In the genomic region with DNA sequence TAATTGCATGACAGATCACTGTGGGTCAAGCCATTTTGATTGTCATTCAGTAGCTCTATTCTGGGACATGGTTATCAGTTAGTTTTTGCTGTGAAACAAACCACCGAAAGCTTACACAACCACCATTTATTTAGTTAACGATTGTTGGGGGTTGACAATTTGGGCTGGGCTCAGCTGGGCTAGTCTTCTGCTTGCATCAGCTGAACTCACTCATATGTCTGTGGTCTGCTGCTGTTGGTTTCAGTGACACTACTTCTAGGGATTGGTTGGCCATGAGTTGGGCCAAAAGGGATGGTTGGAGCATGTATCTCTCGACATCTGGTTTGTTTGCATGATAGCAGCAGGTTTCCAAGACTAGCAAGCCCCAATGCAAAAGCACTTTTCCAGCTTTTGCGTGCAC, we compare ENCODE assay signal across 9 cellular contexts. TPM values are rescaled to one million over a fixed set of nuclear protein-coding genes. Genes with fewer than 3 reads are reported as not detected.
"Had no signal": no experiment of that assay in that cellular context is flagged by ENCODE, and none has a peak within 500 bp of the region (broad histone marks: within the 10 kb centered on the region; RNA-seq: fewer than 3 reads in every experiment).

No MANE protein-coding gene starts in this region.

- DNase-seq: H7, HFFc6 had no signal

- H3K4me2 ChIP-seq: GM23338 had no signal

- FAIRE-seq: HepG2 had no signal

- ATAC-seq: GM23338, HCT116, HepG2 had no signal

- H3K4me3 Mint-ChIP-seq: GM23338, HFFc6, IgD-negative memory B cell had no signal

- H3K27ac ChIP-seq: HL-60 had no signal

- H3K36me3 ChIP-seq: HAP-1 had no signal

- H3K4me3 ChIP-seq: GM23338, HAP-1 had no signal

- H3K27ac Mint-ChIP-seq: GM23338, HFFc6, IgD-negative memory B cell had no signal

- H3K36me3 Mint-ChIP-seq: IgD-negative memory B cell had no signal

- H3K9me3 ChIP-seq: HAP-1 had no signal

- H2AFZ ChIP-seq: GM23338 had no signal

RNA-seq across cellular contexts. Expression of a gene that starts 5.3 kb away (rescaled TPM):
- total RNA-seq: HepG2, HT1080 had no signal
- polyA plus RNA-seq: HepG2, IgD-negative memory B cell had no signal

RNA-seq across cellular contexts. Expression of a gene that starts 36.9 kb away (rescaled TPM):
- total RNA-seq: HepG2, HT1080 had no signal
- polyA plus RNA-seq: IgD-negative memory B cell had no signal
